In genomic region chr14:20454645-20455354, GRCh38 we compare ENCODE assay signal across 8 cellular contexts. TPM values are rescaled to one million over a fixed set of nuclear protein-coding genes. Genes with fewer than 3 reads are reported as not detected.
DNase-seq lines count a peak whose midpoint lies in the region; ATAC-seq and TF ChIP-seq lines count a peak whose summit lies in the region.

TSS of gene APEX1 (plus strand) at chr14:20455226. CDS start at chr14:20455646, 420 bp downstream.
TSS of gene OSGEP (minus strand) at chr14:20454812. CDS start at chr14:20454683, 129 bp downstream.

- peak; percentile 83 for ATAC-seq in GM18505 (IDR thresholded peaks at IDR 0.05; ENCODE audit: unreplicated experiment)
- ATAC-seq in HG02973 (IDR thresholded peaks at IDR 0.05; ENCODE audit: unreplicated experiment), result peak; percentile 79
- ATAC-seq in aorta (ENCODE audit: low FRiP score), result peak; percentile 98

- DNase-seq in NCI-H2029 (lab: John Stamatoyannopoulos, UW) (peak; percentile 99), T-helper 9 cell (peak; percentile 94), astrocyte of the cerebellum (ENCODE audit: low read depth) (peak; percentile 99), hepatic stellate cell (ENCODE audit: low spot score) (peak; percentile 99), aorta (peak; percentile 99)

- H3K36me3 ChIP-seq in rectal smooth muscle tissue (ENCODE audit: control insufficient read depth, insufficient read depth, low read length) (peaks cover 31% of the 10 kb centered on the region), aorta (ENCODE audit: control insufficient read depth in 1 of 2, insufficient read depth in 2 of 2, low read length in 1 of 2) (peaks cover 0 to 6% of the 10 kb centered on the region in 2 donors)

- peaks cover 5% of the 10 kb centered on the region for H3K4me1 ChIP-seq in rectal smooth muscle tissue (ENCODE audit: control insufficient read depth, insufficient read depth, low read length)
- no peaks in the 10 kb centered on the region for H3K4me1 ChIP-seq in aorta (ENCODE audit: control insufficient read depth in 1 of 2, insufficient read depth in 2 of 2, low read length in 2 of 2)

- peak within 1 kb of the TSS; percentile 81 for H3K9ac ChIP-seq in rectal smooth muscle tissue (ENCODE audit: low read length)

- H3K27me3 ChIP-seq in rectal smooth muscle tissue (ENCODE audit: control insufficient read depth, insufficient read depth, low read length), result no peaks in the 10 kb centered on the region
- H3K27me3 ChIP-seq in aorta (ENCODE audit: control insufficient read depth in 1 of 2, insufficient read depth in 2 of 2, low read length in 1 of 2), result no peaks in the 10 kb centered on the region

- in situ Hi-C loops in astrocyte of the cerebellum (cut with HindIII; ENCODE audit: low sequenced_read_pairs), result no loop called here

- no peaks in the 10 kb centered on the region for H3K9me3 ChIP-seq in aorta (ENCODE audit: control insufficient read depth, low read length)

- no peak for TF ChIP-seq CTCF in astrocyte of the cerebellum (IDR thresholded peaks at IDR 0.05; ENCODE audit: low read depth, low read length, missing control alignments)

- TF ChIP-seq POLR2A in GM18505 (IDR thresholded peaks at IDR 0.05; ENCODE audit: borderline replicate concordance, extremely low read depth, insufficient read depth, insufficient read length), result peak; percentile 76

- H3K27ac ChIP-seq in rectal smooth muscle tissue (ENCODE audit: low read depth, low read length) (peak within 1 kb of the TSS; percentile 96), aorta (ENCODE audit: low read depth in 1 of 2, low read length in 2 of 2) (peak within 1 kb of the TSS; percentile 16 to 75)

- intact Hi-C loops in aorta (cut with DNase I), result loop anchor here (1.0 to 5.0 kb wide), 4 partner anchors 15 to 158 kb away; partner anchors contain the start of genes TEP1 (in 2 of the 2), PARP2 (in 1 of the 2) and PNP (in 1 of the 2)

- H3K4me3 ChIP-seq in astrocyte of the cerebellum (ENCODE audit: low read depth, low read length) (peak within 1 kb of the TSS; percentile 75), rectal smooth muscle tissue (ENCODE audit: low read length) (peak within 1 kb of the TSS; percentile 68), aorta (ENCODE audit: low read length in 2 of 2) (peak within 1 kb of the TSS; percentile 68 to 91)

- WGBS in aorta, 2 donors, result 0% methylated on average over 44 of the region's 44 CpGs

RNA-seq across cellular contexts. Expression of gene APEX1, which starts in this region (rescaled TPM):
- total RNA-seq in aorta, result 10 to 100 TPM; 51.1 to 66.0 TPM
- 100 to 1,000 TPM in 1 of 2 donors, 10 to 100 TPM in 1; 84.8 to 122 TPM for polyA plus RNA-seq in aorta

RNA-seq across cellular contexts. Expression of gene OSGEP, which starts in this region (rescaled TPM):
- total RNA-seq in aorta, result 10 to 100 TPM; 27.5 to 40.0 TPM
- 10 to 100 TPM; 14.9 to 82.1 TPM for polyA plus RNA-seq in aorta

Comparison
In these comparisons a context has a peak if more than half of its experiments do, and no peak if none do; other contexts are left out.
1. Peak in every context shown above with its lines: DNase-seq, ATAC-seq, H3K4me3 ChIP-seq and H3K27ac ChIP-seq.